In genomic region chr19:49142866-49143335, GRCh38 we compare ENCODE assay signal across 8 cellular contexts. TPM values are rescaled to one million over a fixed set of nuclear protein-coding genes. Genes with fewer than 3 reads are reported as not detected.
DNase-seq lines count a peak whose midpoint lies in the region; ATAC-seq and TF ChIP-seq lines count a peak whose summit lies in the region.

No MANE protein-coding gene starts in this region.

- H3K4me3 ChIP-seq in AG10803 (ENCODE audit: low read length) (peak overlapping the region; percentile 89), muscle layer of duodenum (ENCODE audit: low read depth in 1 of 2, low read length in 2 of 2) (peak overlapping the region; percentile 68 to 75)

- peak; percentile 60 for ATAC-seq in GM21423 (IDR thresholded peaks at IDR 0.05; ENCODE audit: unreplicated experiment)
- ATAC-seq in activated T-cell treated with anti-CD3 and anti-CD28 coated beads, Interleukin-2, amount 50 U/mL, for 4 hours: peak; percentile 90 to 93
- no peak for ATAC-seq in GM21381 (IDR thresholded peaks at IDR 0.05; ENCODE audit: unreplicated experiment)

- no peaks in the 10 kb centered on the region for H3K36me3 Mint-ChIP-seq in activated T-cell treated with anti-CD3 and anti-CD28 coated beads, Interleukin-2, amount 50 U/mL, for 4 hours (ENCODE audit: insufficient read depth)

- no peaks in the 10 kb centered on the region for H3K36me3 ChIP-seq in muscle layer of duodenum (ENCODE audit: control insufficient read depth in 1 of 2, insufficient read depth in 2 of 2, low read length in 2 of 2)

- H3K27ac ChIP-seq in muscle layer of duodenum (ENCODE audit: low read length): no peak overlapping the region

- H3K4me1 Mint-ChIP-seq in activated T-cell treated with anti-CD3 and anti-CD28 coated beads, Interleukin-2, amount 50 U/mL, for 4 hours (ENCODE audit: low read depth): peaks cover 12% of the 10 kb centered on the region

- TF ChIP-seq CTCF in AG10803 (conservative IDR thresholded peaks at IDR 0.05; ENCODE audit: low read length): no peak

- peaks cover 0 to 26% of the 10 kb centered on the region in 2 donors for H3K4me1 ChIP-seq in muscle layer of duodenum (ENCODE audit: control insufficient read depth in 1 of 2, insufficient read depth in 2 of 2, low read length in 2 of 2)

- peaks cover 34% of the 10 kb centered on the region for H3K27me3 Mint-ChIP-seq in activated T-cell treated with anti-CD3 and anti-CD28 coated beads, Interleukin-2, amount 50 U/mL, for 4 hours (ENCODE audit: low read depth)

- no peaks in the 10 kb centered on the region for H3K9me3 ChIP-seq in muscle layer of duodenum (ENCODE audit: control insufficient read depth in 1 of 2, low read length in 2 of 2)

- no peaks in the 10 kb centered on the region for H3K9me3 Mint-ChIP-seq in activated T-cell treated with anti-CD3 and anti-CD28 coated beads, Interleukin-2, amount 50 U/mL, for 4 hours

- H3K27me3 ChIP-seq in muscle layer of duodenum (ENCODE audit: low read depth, low read length): no peaks in the 10 kb centered on the region

- H3K4me3 Mint-ChIP-seq in activated T-cell treated with anti-CD3 and anti-CD28 coated beads, Interleukin-2, amount 50 U/mL, for 4 hours: peak overlapping the region; percentile 66

- peak; percentile 87 for DNase-seq in AG10803 (ENCODE audit: low read depth)
- peak; percentile 80 for DNase-seq in NCI-H510A (lab: John Stamatoyannopoulos, UW)
- DNase-seq in activated T-cell treated with anti-CD3 and anti-CD28 coated beads, Interleukin-2, amount 50 U/mL, for 4 hours: peak; percentile 39
- peak; percentile 86 for DNase-seq in fibroblast of gingiva (ENCODE audit: low read depth)
- peak; percentile 67 for DNase-seq in stimulated activated naive CD4-positive, alpha-beta T cell treated with Interleukin-2 at 50 U/mL for 16 hours (lab: John Stamatoyannopoulos, UW)

RNA-seq across cellular contexts. Expression of gene HRC, which starts 12.3 kb away (rescaled TPM):
- not detected for total RNA-seq in activated T-cell treated with anti-CD3 and anti-CD28 coated beads, Interleukin-2, amount 50 U/mL, for 4 hours

RNA-seq across cellular contexts. Expression of gene TRPM4, which starts 14.7 kb away (rescaled TPM):
- total RNA-seq in activated T-cell treated with anti-CD3 and anti-CD28 coated beads, Interleukin-2, amount 50 U/mL, for 4 hours: under 1 TPM; 0.37 to 0.43 (median 0.38) TPM

RNA-seq across cellular contexts. Expression of gene PPFIA3, which starts 23.6 kb away (rescaled TPM):
- total RNA-seq in activated T-cell treated with anti-CD3 and anti-CD28 coated beads, Interleukin-2, amount 50 U/mL, for 4 hours: 1 to 10 TPM; 3.4 to 5.0 (median 4.0) TPM

RNA-seq across cellular contexts. Expression of gene C19orf73, which starts 24.0 kb away (rescaled TPM):
- total RNA-seq in activated T-cell treated with anti-CD3 and anti-CD28 coated beads, Interleukin-2, amount 50 U/mL, for 4 hours: 1 to 10 TPM; 1.5 to 2.9 (median 2.6) TPM

RNA-seq across cellular contexts. Expression of gene LIN7B, which starts 28.7 kb away (rescaled TPM):
- total RNA-seq in activated T-cell treated with anti-CD3 and anti-CD28 coated beads, Interleukin-2, amount 50 U/mL, for 4 hours: 1 to 10 TPM; 4.0 to 6.3 (median 4.2) TPM
